In genomic region chr11:65857500-65858353, GRCh38 we compare ENCODE assay signal across 8 cellular contexts. TPM values are rescaled to one million over a fixed set of nuclear protein-coding genes. Genes with fewer than 3 reads are reported as not detected.
DNase-seq lines count a peak whose midpoint lies in the region; ATAC-seq and TF ChIP-seq lines count a peak whose summit lies in the region.

Gene CFL1 (minus strand): TSS chr11:65858180. CDS start chr11:65858099, 81 bp downstream.

- H3K27ac Mint-ChIP-seq in activated CD4-positive, alpha-beta T cell treated with anti-CD3 and anti-CD28 coated beads, Interleukin-2, amount 10 ng/mL, durations not matched to agents 7 days and 5 days, result peak within 1 kb of the TSS; percentile 99

- H3K36me3 Mint-ChIP-seq in activated CD4-positive, alpha-beta T cell treated with anti-CD3 and anti-CD28 coated beads, Interleukin-2, amount 10 ng/mL, durations not matched to agents 7 days and 5 days (ENCODE audit: low read depth), result peaks cover 55% of the 10 kb centered on the region

- DNase-seq in AML-193 (lab: John Stamatoyannopoulos, UW), result peak; percentile 91 to 94
- peak; percentile 97 for DNase-seq in NCI-H526 treated with DMSO at 0.1 percent for 48 hours (lab: John Stamatoyannopoulos, UW)
- peak; percentile 98 for DNase-seq in activated CD4-positive, alpha-beta T cell treated with anti-CD3 and anti-CD28 coated beads, Interleukin-2, amount 10 ng/mL, durations not matched to agents 7 days and 5 days
- peak; percentile 100 for DNase-seq in coronary artery (ENCODE audit: low spot score)
- DNase-seq in left lobe of liver (ENCODE audit: low spot score), result peak; percentile 99
- peak; percentile 96 to 97 for DNase-seq in stimulated activated CD4-positive, alpha-beta T cell treated with anti-CD3 and anti-CD28 coated beads, Interleukin-2, amount 100 ng/mL, for 24 hours

- ATAC-seq in HG03439 (IDR thresholded peaks at IDR 0.05; ENCODE audit: unreplicated experiment) (peak; percentile 49), left lobe of liver (peak; percentile 72)

- H3K27ac ChIP-seq in coronary artery, result peak within 1 kb of the TSS; percentile 92 to 100

- H3K4me3 ChIP-seq in coronary artery, result peak within 1 kb of the TSS; percentile 98

- H3K9me3 Mint-ChIP-seq in activated CD4-positive, alpha-beta T cell treated with anti-CD3 and anti-CD28 coated beads, Interleukin-2, amount 10 ng/mL, durations not matched to agents 7 days and 5 days, result no peaks in the 10 kb centered on the region

- peaks cover 57% of the 10 kb centered on the region for H3K4me1 Mint-ChIP-seq in activated CD4-positive, alpha-beta T cell treated with anti-CD3 and anti-CD28 coated beads, Interleukin-2, amount 10 ng/mL, durations not matched to agents 7 days and 5 days

- TF ChIP-seq POLR2A in GM19193 (IDR thresholded peaks at IDR 0.05; ENCODE audit: extremely low read depth, insufficient read depth, insufficient read length), result peak; percentile 99

- TF ChIP-seq CTCF in coronary artery (IDR thresholded peaks at IDR 0.05), result no peak

- H3K4me3 Mint-ChIP-seq in activated CD4-positive, alpha-beta T cell treated with anti-CD3 and anti-CD28 coated beads, Interleukin-2, amount 10 ng/mL, durations not matched to agents 7 days and 5 days, result peak within 1 kb of the TSS; percentile 97

- CTCF ChIA-PET in activated CD4-positive, alpha-beta T cell treated with anti-CD3 and anti-CD28 coated beads, Interleukin-2, amount 10 ng/mL, durations not matched to agents 7 days and 5 days (lab: Charles Lee), result interaction anchor here (0.6 to 25.8 kb wide), 10 partner anchors 7 to 1135 kb away, joined by 3 to 590 read pairs (median 21); partner anchors contain the start of genes AP5B1, CCDC85B, CTSW and FIBP

- POLR2A ChIA-PET in activated CD4-positive, alpha-beta T cell treated with anti-CD3 and anti-CD28 coated beads, Interleukin-2, amount 10 ng/mL, durations not matched to agents 7 days and 5 days (lab: Charles Lee), result interaction anchor here (0.6 to 1.0 kb wide), 4 partner anchors 8 to 282 kb away, joined by 3 read pairs; partner anchors contain the start of gene RNASEH2C

- no peaks in the 10 kb centered on the region for H3K27me3 Mint-ChIP-seq in activated CD4-positive, alpha-beta T cell treated with anti-CD3 and anti-CD28 coated beads, Interleukin-2, amount 10 ng/mL, durations not matched to agents 7 days and 5 days

RNA-seq across cellular contexts. Expression of gene CFL1, which starts in this region (rescaled TPM):
- 1,000 to 10,000 TPM; 1,543 to 1,707 TPM for total RNA-seq in activated CD4-positive, alpha-beta T cell treated with anti-CD3 and anti-CD28 coated beads, Interleukin-2, amount 10 ng/mL, durations not matched to agents 7 days and 5 days
- 240 TPM for total RNA-seq in left lobe of liver

Comparison
In these comparisons a context has a peak if more than half of its experiments do, and no peak if none do; other contexts are left out.
1. Peak in every context shown above with its lines: DNase-seq, ATAC-seq, H3K4me3 ChIP-seq and H3K27ac ChIP-seq.